11 cellular contexts compared by ENCODE assay signal in the genomic region with DNA sequence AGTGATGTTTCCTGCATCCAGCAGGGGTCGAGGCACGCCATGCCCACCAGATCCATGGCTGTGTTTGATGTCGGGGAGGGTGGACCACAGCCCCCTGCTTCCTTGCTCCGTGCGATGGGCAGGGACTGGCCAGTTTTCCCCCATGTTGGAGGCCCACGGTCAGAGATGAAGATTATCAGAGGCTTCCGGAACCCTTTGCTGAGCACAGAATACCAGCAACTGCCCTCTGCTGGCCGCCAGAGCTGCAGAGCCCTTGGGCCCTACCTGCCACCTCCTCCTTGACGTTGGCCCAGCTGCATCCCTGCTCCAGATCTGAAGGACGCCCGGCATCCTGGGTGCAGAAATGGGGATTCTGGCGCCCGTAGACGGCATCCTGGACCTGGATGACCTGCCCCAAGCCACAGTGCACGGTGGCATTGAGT. TPM values are rescaled to one million over a fixed set of nuclear protein-coding genes. Genes with fewer than 3 reads are reported as not detected.
DNase-seq lines count a peak whose midpoint lies in the region; ATAC-seq and TF ChIP-seq lines count a peak whose summit lies in the region.
"Had no signal": no experiment of that assay in that cellular context is flagged by ENCODE, and none has a peak within 500 bp of the region (broad histone marks: within the 10 kb centered on the region; RNA-seq: fewer than 3 reads in every experiment).

No MANE protein-coding gene starts in this region.

- H3K27me3 Mint-ChIP-seq in endothelial cell (ENCODE audit: unreplicated experiment) = peaks cover 6% of the 10 kb centered on the region

- no peak for ATAC-seq in HG03139 (IDR thresholded peaks at IDR 0.05; ENCODE audit: unreplicated experiment)

- peak; percentile 0 for DNase-seq in NCI-H510A treated with DMSO at 0.1 percent for 48 hours (lab: John Stamatoyannopoulos, UW)
- DNase-seq in NCI-H510A (lab: John Stamatoyannopoulos, UW) = no peak
- DNase-seq in NB4 (ENCODE audit: low read depth) = no peak
- DNase-seq in endothelial cell (ENCODE audit: low spot score) = peak; percentile 21
- no peak for DNase-seq in osteoblast (ENCODE audit: insufficient read length, low spot score, missing footprints)
- no peak for DNase-seq in NCI-H2107 treated with DMSO at 0.1 percent for 48 hours (lab: John Stamatoyannopoulos, UW; ENCODE audit: unreplicated experiment)
- no peak for DNase-seq in T1000 (lab: John Stamatoyannopoulos, UW)
- DNase-seq: NCI-H2171 treated with DMSO at 0.1 percent for 48 hours had no signal

- H3K27me3 ChIP-seq in osteoblast (ENCODE audit: insufficient read depth, low read length) = peaks cover 22% of the 10 kb centered on the region

- no peaks in the 10 kb centered on the region for H4K20me1 ChIP-seq in osteoblast (ENCODE audit: insufficient read depth, low read length)

- H3K4me1 ChIP-seq in osteoblast (ENCODE audit: insufficient read depth, low read length) = no peaks in the 10 kb centered on the region

- H3K4me1 Mint-ChIP-seq in endothelial cell (ENCODE audit: unreplicated experiment) = peaks cover 1% of the 10 kb centered on the region
- H3K4me1 Mint-ChIP-seq: memory B cell had no signal

- no peak overlapping the region for H2AFZ ChIP-seq in osteoblast (ENCODE audit: low read length)

- no peak overlapping the region for H3K27ac Mint-ChIP-seq in endothelial cell (ENCODE audit: unreplicated experiment)
- H3K27ac Mint-ChIP-seq: dendritic cell treated with granulocyte-macrophage colony-stimulating factor and Interleukin-4, amounts not matched to agents 40 ng/mL and 50 ng/mL, for 4 days; memory B cell had no signal

- H3K4me3 ChIP-seq in NB4 (ENCODE audit: low read depth, low read length) (no peak overlapping the region), osteoblast (ENCODE audit: insufficient read depth, low read length) (no peak overlapping the region)

- H3K4me3 Mint-ChIP-seq in endothelial cell (ENCODE audit: unreplicated experiment) = no peak overlapping the region
- H3K4me3 Mint-ChIP-seq: dendritic cell treated with granulocyte-macrophage colony-stimulating factor and Interleukin-4, amounts not matched to agents 40 ng/mL and 50 ng/mL, for 4 days; memory B cell had no signal

- no peaks in the 10 kb centered on the region for H3K9me3 Mint-ChIP-seq in endothelial cell (ENCODE audit: unreplicated experiment)
- H3K9me3 Mint-ChIP-seq: dendritic cell treated with granulocyte-macrophage colony-stimulating factor and Interleukin-4, amounts not matched to agents 40 ng/mL and 50 ng/mL, for 4 days; memory B cell had no signal

- H3K36me3 ChIP-seq in osteoblast (ENCODE audit: insufficient read depth, low read length) = no peaks in the 10 kb centered on the region

- no peaks in the 10 kb centered on the region for H3K79me2 ChIP-seq in osteoblast (ENCODE audit: insufficient read depth, low read length)

- no peak overlapping the region for H3K27ac ChIP-seq in osteoblast (ENCODE audit: low read depth, low read length)

- H3K4me2 ChIP-seq in osteoblast (ENCODE audit: insufficient read depth, low read length) = no peak overlapping the region

- H3K36me3 Mint-ChIP-seq in endothelial cell (ENCODE audit: low read depth, unreplicated experiment) = peaks cover 5% of the 10 kb centered on the region
- H3K36me3 Mint-ChIP-seq: memory B cell had no signal

- TF ChIP-seq CTCF in NB4 (IDR thresholded peaks at IDR 0.05; ENCODE audit: low read depth, low read length) (peak; percentile 33), endothelial cell (IDR thresholded peaks at IDR 0.05; ENCODE audit: unreplicated experiment) (peak; percentile 21), osteoblast (IDR thresholded peaks at IDR 0.05; ENCODE audit: extremely low read depth, low read depth, low read length) (peak; percentile 50)

- no peak for TF ChIP-seq POLR2A in NB4 (IDR thresholded peaks at IDR 0.05; ENCODE audit: extremely low read depth, insufficient read length)

- H3K9me3 ChIP-seq in osteoblast (ENCODE audit: low read depth, low read length) = no peaks in the 10 kb centered on the region

RNA-seq across cellular contexts. Expression of a gene that starts 23.7 kb away (rescaled TPM):
- total RNA-seq in endothelial cell (ENCODE audit: unreplicated experiment) (not detected), osteoblast (not detected in 2 replicates)

Comparison
In these comparisons a context has a peak if more than half of its experiments do, and no peak if none do; other contexts are left out.
1. DNase-seq: peak in NCI-H510A treated with DMSO at 0.1 percent for 48 hours (single experiment) and endothelial cell (single experiment); none in NCI-H510A (single experiment), NB4 (single experiment), osteoblast (single experiment), NCI-H2107 treated with DMSO at 0.1 percent for 48 hours (single experiment) and T1000 (single experiment).
2. Peak in every context shown above with its lines, with median percentiles within 50 percentile points of each other: CTCF ChIP-seq.